Comparison of ENCODE assay signal across 18 cellular contexts in the genomic region with DNA sequence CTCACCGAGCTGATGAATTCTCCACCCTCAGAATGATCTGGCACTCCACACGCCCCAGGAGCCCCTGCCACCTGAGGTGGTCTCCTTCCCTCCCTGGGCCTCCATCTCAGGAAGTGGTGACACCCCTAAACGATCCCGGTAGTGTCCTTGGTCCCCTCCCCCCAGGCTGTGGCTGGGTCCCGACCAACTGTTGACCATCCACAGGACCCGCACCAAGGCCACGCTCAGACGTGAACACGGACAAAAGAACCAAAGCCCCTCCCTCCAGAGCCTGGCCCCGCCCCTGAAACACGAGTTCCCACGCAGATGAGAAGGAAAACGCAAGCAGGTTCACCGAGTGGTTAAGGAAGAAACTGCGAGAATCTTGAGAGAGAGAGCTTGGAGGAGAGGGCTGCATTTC. TPM values are rescaled to one million over a fixed set of nuclear protein-coding genes. Genes with fewer than 3 reads are reported as not detected.
DNase-seq lines count a peak whose midpoint lies in the region; ATAC-seq, FAIRE-seq and TF ChIP-seq lines count a peak whose summit lies in the region.
"Had no signal": no experiment of that assay in that cellular context is flagged by ENCODE, and none has a peak within 500 bp of the region (broad histone marks: within the 10 kb centered on the region; RNA-seq: fewer than 3 reads in every experiment).

No MANE protein-coding gene starts in this region.

- H3K4me1 ChIP-seq in kidney (ENCODE audit: control insufficient read depth in 1 of 2, insufficient read depth in 1 of 2, low read depth in 1 of 2, low read length in 2 of 2) (no peaks in the 10 kb centered on the region), aorta (ENCODE audit: control insufficient read depth in 1 of 2, insufficient read depth in 2 of 2, low read length in 2 of 2) (no peaks in the 10 kb centered on the region), uterus (no peaks in the 10 kb centered on the region)
- H3K4me1 ChIP-seq: A549 had no signal

- intact Hi-C loops in left cardiac atrium (cut with DNase I) (no loop called here), Right ventricle myocardium inferior (cut with DNase I) (no loop called here), kidney (cut with DNase I) (no loop called here), aorta (cut with DNase I) (no loop called here), uterus (cut with DNase I; ENCODE audit: low total_unique reads) (no loop called here)

- H3K4me3 Mint-ChIP-seq in WTC11 = no peak overlapping the region

- H3K27ac Mint-ChIP-seq in WTC11 = peak overlapping the region; percentile 27; the same call in 1 of the 2 replicates

- peaks cover 65% of the 10 kb centered on the region for H3K36me3 Mint-ChIP-seq in WTC11

- no peaks in the 10 kb centered on the region for H3K9me3 Mint-ChIP-seq in WTC11

- H3K9me3 ChIP-seq in kidney (ENCODE audit: control insufficient read depth in 1 of 2, low read length in 2 of 2) = no peaks in the 10 kb centered on the region
- H3K9me3 ChIP-seq in aorta (ENCODE audit: control insufficient read depth, low read length) = no peaks in the 10 kb centered on the region
- H3K9me3 ChIP-seq in uterus = no peaks in the 10 kb centered on the region
- H3K9me3 ChIP-seq: A549 had no signal

- peaks cover 4% of the 10 kb centered on the region; the same call in 1 of the 2 replicates for H3K4me1 Mint-ChIP-seq in WTC11

- H3K4me3 ChIP-seq in kidney (ENCODE audit: low read length in 2 of 2) (no peak overlapping the region), aorta (ENCODE audit: low read length in 2 of 2) (no peak overlapping the region), uterus (no peak overlapping the region)
- H3K4me3 ChIP-seq: A549, GM12878 had no signal

- CTCF ChIA-PET in WTC11 (lab: Charles Lee) = interaction anchor here (0.6 to 4.3 kb wide), 8 partner anchors 10 to 251 kb away, joined by 3 to 54 read pairs (median 8); no protein-coding TSS in a partner anchor

- ATAC-seq in left cardiac atrium (no peak), Right ventricle myocardium inferior (no peak), WTC11 (peak; percentile 42; the same call in 1 of the 2 replicates), aorta (ENCODE audit: low FRiP score) (no peak), HG02610 (IDR thresholded peaks at IDR 0.05; ENCODE audit: unreplicated experiment) (no peak)
- ATAC-seq: GM12878 had no signal

- TF ChIP-seq CTCF in WTC11 (IDR thresholded peaks at IDR 0.05) (no peak), kidney (IDR thresholded peaks at IDR 0.05; ENCODE audit: borderline replicate concordance, extremely low read depth, insufficient read depth) (no peak), uterus (IDR thresholded peaks at IDR 0.05) (no peak)

- no peak for TF ChIP-seq POLR2A in uterus (IDR thresholded peaks at IDR 0.05)

- POLR2A ChIA-PET in WTC11 (lab: Charles Lee) = no interaction called here

- H3K9ac ChIP-seq in kidney (ENCODE audit: low read length in 2 of 2) = no peak overlapping the region

- H3K36me3 ChIP-seq in kidney (ENCODE audit: control insufficient read depth in 1 of 2, insufficient read depth in 2 of 2, low read length in 2 of 2) = peaks cover 29 to 69% of the 10 kb centered on the region in 2 donors
- peaks cover 4 to 23% of the 10 kb centered on the region in 2 donors for H3K36me3 ChIP-seq in aorta (ENCODE audit: control insufficient read depth in 1 of 2, insufficient read depth in 2 of 2, low read length in 1 of 2)
- no peaks in the 10 kb centered on the region for H3K36me3 ChIP-seq in uterus

- 79 to 83% methylated on average over 15 of the region's 15 CpGs for WGBS in aorta, 2 donors

- no peak overlapping the region for H3K27ac ChIP-seq in kidney (ENCODE audit: low read depth in 2 of 2, low read length in 2 of 2)
- no peak overlapping the region for H3K27ac ChIP-seq in aorta (ENCODE audit: low read depth in 1 of 2, low read length in 2 of 2)
- H3K27ac ChIP-seq in uterus = no peak overlapping the region
- H3K27ac ChIP-seq: A549 had no signal

- H3K27me3 Mint-ChIP-seq in WTC11 (ENCODE audit: low read depth) = no peaks in the 10 kb centered on the region

- no peak for FAIRE-seq in kidney (lab: Jason Lieb, UNC)
- FAIRE-seq: A549, GM12878, H54 had no signal

- DNase-seq in left cardiac atrium (peak; percentile 14), Right ventricle myocardium inferior (ENCODE audit: missing footprints) (no peak), WTC11 (ENCODE audit: low spot score) (no peak), kidney (peak; percentile 59), aorta (peak; percentile 33 to 72), uterus (no peak)
- DNase-seq: C1 segment of cervical spinal cord, GDM1, NCI-H1048, NCI-H1436 treated with DMSO at 0.1 percent for 48 hours, NCI-H2081, NCI-H510A, NCI-H774, RPMI8226 had no signal

- no peaks in the 10 kb centered on the region for H3K27me3 ChIP-seq in aorta (ENCODE audit: control insufficient read depth in 1 of 2, insufficient read depth in 2 of 2, low read length in 1 of 2)
- no peaks in the 10 kb centered on the region for H3K27me3 ChIP-seq in uterus

TF ChIP-seq in WTC11, 78 proteins besides CTCF, POLR2A, EP300 and RAD21 (continues in another document):
- TF ChIP-seq, protein P1, sequence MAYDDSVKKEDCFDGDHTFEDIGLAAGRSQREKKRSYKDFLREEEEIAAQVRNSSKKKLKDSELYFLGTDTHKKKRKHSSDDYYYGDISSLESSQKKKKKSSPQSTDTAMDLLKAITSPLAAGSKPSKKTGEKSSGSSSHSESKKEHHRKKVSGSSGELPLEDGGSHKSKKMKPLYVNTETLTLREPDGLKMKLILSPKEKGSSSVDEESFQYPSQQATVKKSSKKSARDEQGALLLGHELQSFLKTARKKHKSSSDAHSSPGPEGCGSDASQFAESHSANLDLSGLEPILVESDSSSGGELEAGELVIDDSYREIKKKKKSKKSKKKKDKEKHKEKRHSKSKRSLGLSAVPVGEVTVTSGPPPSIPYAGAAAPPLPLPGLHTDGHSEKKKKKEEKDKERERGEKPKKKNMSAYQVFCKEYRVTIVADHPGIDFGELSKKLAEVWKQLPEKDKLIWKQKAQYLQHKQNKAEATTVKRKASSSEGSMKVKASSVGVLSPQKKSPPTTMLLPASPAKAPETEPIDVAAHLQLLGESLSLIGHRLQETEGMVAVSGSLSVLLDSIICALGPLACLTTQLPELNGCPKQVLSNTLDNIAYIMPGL (CRISPR knock-in tag; IDR thresholded peaks at IDR 0.05) = no peak
- TF ChIP-seq, protein P2, sequence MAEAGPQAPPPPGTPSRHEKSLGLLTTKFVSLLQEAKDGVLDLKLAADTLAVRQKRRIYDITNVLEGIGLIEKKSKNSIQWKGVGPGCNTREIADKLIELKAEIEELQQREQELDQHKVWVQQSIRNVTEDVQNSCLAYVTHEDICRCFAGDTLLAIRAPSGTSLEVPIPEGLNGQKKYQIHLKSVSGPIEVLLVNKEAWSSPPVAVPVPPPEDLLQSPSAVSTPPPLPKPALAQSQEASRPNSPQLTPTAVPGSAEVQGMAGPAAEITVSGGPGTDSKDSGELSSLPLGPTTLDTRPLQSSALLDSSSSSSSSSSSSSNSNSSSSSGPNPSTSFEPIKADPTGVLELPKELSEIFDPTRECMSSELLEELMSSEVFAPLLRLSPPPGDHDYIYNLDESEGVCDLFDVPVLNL (CRISPR knock-in tag; IDR thresholded peaks at IDR 0.05; ENCODE audit: borderline replicate concordance, low read depth) = no peak
- TF ChIP-seq, protein P3, sequence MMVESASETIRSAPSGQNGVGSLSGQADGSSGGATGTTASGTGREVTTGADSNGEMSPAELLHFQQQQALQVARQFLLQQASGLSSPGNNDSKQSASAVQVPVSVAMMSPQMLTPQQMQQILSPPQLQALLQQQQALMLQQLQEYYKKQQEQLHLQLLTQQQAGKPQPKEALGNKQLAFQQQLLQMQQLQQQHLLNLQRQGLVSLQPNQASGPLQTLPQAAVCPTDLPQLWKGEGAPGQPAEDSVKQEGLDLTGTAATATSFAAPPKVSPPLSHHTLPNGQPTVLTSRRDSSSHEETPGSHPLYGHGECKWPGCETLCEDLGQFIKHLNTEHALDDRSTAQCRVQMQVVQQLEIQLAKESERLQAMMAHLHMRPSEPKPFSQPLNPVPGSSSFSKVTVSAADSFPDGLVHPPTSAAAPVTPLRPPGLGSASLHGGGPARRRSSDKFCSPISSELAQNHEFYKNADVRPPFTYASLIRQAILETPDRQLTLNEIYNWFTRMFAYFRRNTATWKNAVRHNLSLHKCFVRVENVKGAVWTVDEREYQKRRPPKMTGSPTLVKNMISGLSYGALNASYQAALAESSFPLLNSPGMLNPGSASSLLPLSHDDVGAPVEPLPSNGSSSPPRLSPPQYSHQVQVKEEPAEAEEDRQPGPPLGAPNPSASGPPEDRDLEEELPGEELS (CRISPR knock-in tag; IDR thresholded peaks at IDR 0.05) = no peak
- TF ChIP-seq FOXP1 (CRISPR knock-in tag; IDR thresholded peaks at IDR 0.05; ENCODE audit: borderline replicate concordance) = no peak
- TF ChIP-seq, protein P4, sequence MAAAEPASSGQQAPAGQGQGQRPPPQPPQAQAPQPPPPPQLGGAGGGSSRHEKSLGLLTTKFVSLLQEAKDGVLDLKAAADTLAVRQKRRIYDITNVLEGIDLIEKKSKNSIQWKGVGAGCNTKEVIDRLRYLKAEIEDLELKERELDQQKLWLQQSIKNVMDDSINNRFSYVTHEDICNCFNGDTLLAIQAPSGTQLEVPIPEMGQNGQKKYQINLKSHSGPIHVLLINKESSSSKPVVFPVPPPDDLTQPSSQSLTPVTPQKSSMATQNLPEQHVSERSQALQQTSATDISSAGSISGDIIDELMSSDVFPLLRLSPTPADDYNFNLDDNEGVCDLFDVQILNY (CRISPR knock-in tag; IDR thresholded peaks at IDR 0.05) = no peak
- TF ChIP-seq, protein P5, sequence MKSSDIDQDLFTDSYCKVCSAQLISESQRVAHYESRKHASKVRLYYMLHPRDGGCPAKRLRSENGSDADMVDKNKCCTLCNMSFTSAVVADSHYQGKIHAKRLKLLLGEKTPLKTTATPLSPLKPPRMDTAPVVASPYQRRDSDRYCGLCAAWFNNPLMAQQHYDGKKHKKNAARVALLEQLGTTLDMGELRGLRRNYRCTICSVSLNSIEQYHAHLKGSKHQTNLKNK (CRISPR knock-in tag; IDR thresholded peaks at IDR 0.05) = no peak

RNA-seq across cellular contexts. Expression of a gene that starts 16.6 kb away (rescaled TPM):
- 100 to 1,000 TPM; 226 to 312 TPM for total RNA-seq in left cardiac atrium
- total RNA-seq in Right ventricle myocardium inferior = 286 TPM
- 90.8 to 106 TPM (median 97.4 TPM) in 3 replicates for total RNA-seq in WTC11 (2021)
- 204 TPM for total RNA-seq in kidney
- polyA plus RNA-seq in kidney (ENCODE audit: insufficient read depth, low read depth, low replicate concordance) = 373 TPM
- 100 to 1,000 TPM; 128 to 136 TPM for total RNA-seq in aorta
- polyA plus RNA-seq in aorta = 100 to 1,000 TPM in 1 of 2 donors, 10 to 100 TPM in 1; 95.4 to 196 TPM
- 100 to 1,000 TPM in 3 of 4 donors, 1 to 10 TPM in 1; 8.8 to 260 (median 164) TPM for total RNA-seq in uterus

RNA-seq across cellular contexts. Expression of a gene that starts 52.5 kb away (rescaled TPM):
- total RNA-seq in left cardiac atrium (10 to 100 TPM; 21.5 to 38.2 TPM), Right ventricle myocardium inferior (35.5 TPM), WTC11 (2021) (0.22 to 0.46 TPM (median 0.44 TPM) in 3 replicates), kidney (7.0 TPM), aorta (1 to 10 TPM; 3.3 to 9.1 TPM), uterus (1 to 10 TPM in 1 of 4 donors, under 1 TPM in 2, not detected in 1; 0.26 to 3.9 (median 0.85) TPM)
- polyA plus RNA-seq in kidney (ENCODE audit: insufficient read depth, low read depth, low replicate concordance) (1.2 TPM), aorta (1 to 10 TPM; 4.3 to 5.1 TPM)

Comparison
In these comparisons a context has a peak if more than half of its experiments do, and no peak if none do; other contexts are left out.
1. DNase-seq: peak in left cardiac atrium (single experiment), kidney (single experiment) and aorta (2 of 2); none in Right ventricle myocardium inferior (single experiment), WTC11 (single experiment) and uterus (0 of 2).